Comparison of ENCODE assay signal across 1 cellular context in genomic region chr3:124887177-124887995, GRCh38.
TF ChIP-seq lines count a peak whose summit lies in the region.

A gene with protein sequence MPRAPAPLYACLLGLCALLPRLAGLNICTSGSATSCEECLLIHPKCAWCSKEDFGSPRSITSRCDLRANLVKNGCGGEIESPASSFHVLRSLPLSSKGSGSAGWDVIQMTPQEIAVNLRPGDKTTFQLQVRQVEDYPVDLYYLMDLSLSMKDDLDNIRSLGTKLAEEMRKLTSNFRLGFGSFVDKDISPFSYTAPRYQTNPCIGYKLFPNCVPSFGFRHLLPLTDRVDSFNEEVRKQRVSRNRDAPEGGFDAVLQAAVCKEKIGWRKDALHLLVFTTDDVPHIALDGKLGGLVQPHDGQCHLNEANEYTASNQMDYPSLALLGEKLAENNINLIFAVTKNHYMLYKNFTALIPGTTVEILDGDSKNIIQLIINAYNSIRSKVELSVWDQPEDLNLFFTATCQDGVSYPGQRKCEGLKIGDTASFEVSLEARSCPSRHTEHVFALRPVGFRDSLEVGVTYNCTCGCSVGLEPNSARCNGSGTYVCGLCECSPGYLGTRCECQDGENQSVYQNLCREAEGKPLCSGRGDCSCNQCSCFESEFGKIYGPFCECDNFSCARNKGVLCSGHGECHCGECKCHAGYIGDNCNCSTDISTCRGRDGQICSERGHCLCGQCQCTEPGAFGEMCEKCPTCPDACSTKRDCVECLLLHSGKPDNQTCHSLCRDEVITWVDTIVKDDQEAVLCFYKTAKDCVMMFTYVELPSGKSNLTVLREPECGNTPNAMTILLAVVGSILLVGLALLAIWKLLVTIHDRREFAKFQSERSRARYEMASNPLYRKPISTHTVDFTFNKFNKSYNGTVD (minus strand): TSS chr3:124887365. CDS start chr3:124887000, 365 bp downstream.

TF ChIP-seq in HepG2, 621 proteins besides CTCF, POLR2A, EP300 and RAD21 (continued from another document):
- TF ChIP-seq THYN1 (CRISPR knock-in tag; IDR thresholded peaks at IDR 0.05; ENCODE audit: borderline replicate concordance, low read depth) (no peak), GATA4 (IDR thresholded peaks at IDR 0.05; ENCODE audit: borderline replicate concordance, low read depth) (no peak; the same call in 1 of the 2 replicates), GZF1 (CRISPR knock-in tag; IDR thresholded peaks at IDR 0.05) (no peak), JUN (CRISPR knock-in tag; IDR thresholded peaks at IDR 0.05) (no peak), TBL1XR1 (IDR thresholded peaks at IDR 0.05; ENCODE audit: borderline replicate concordance, low read length, partially characterized antibody) (no peak), CBX5 (CRISPR knock-in tag; IDR thresholded peaks at IDR 0.05; ENCODE audit: borderline replicate concordance) (no peak), WIZ (CRISPR knock-in tag; IDR thresholded peaks at IDR 0.05) (no peak), NR0B2 (CRISPR knock-in tag; IDR thresholded peaks at IDR 0.05) (0 out of 2 replicates have a peak, but pooled peaks have one; percentile 44), KDM5B (CRISPR knock-in tag; IDR thresholded peaks at IDR 0.05; ENCODE audit: borderline replicate concordance) (peak; percentile 42; the same call in 1 of the 2 replicates), ZNF629 (CRISPR knock-in tag; conservative IDR thresholded peaks at IDR 0.05) (no peak), ZNF616 (CRISPR knock-in tag; IDR thresholded peaks at IDR 0.05; ENCODE audit: low read depth) (no peak), ISX (CRISPR knock-in tag; conservative IDR thresholded peaks at IDR 0.05) (no peak), CHD2 (IDR thresholded peaks at IDR 0.05; ENCODE audit: low read depth, low read length) (no peak), TP53 (CRISPR knock-in tag; conservative IDR thresholded peaks at IDR 0.05) (peak; percentile 74; the same call in 1 of the 2 replicates), STAT5B (CRISPR knock-in tag; IDR thresholded peaks at IDR 0.05) (no peak), SALL2 (CRISPR knock-in tag; IDR thresholded peaks at IDR 0.05) (no peak), ZNF230 (CRISPR knock-in tag; IDR thresholded peaks at IDR 0.05) (0 out of 2 replicates have a peak, but pooled peaks have one; percentile 51), ZNF75D (CRISPR knock-in tag; IDR thresholded peaks at IDR 0.05; ENCODE audit: borderline replicate concordance) (no peak), SRSF1 (optimal IDR thresholded peaks at IDR 0.05; ENCODE audit: low read depth, low read length) (peak; percentile 71)
- TF ChIP-seq, protein P1, sequence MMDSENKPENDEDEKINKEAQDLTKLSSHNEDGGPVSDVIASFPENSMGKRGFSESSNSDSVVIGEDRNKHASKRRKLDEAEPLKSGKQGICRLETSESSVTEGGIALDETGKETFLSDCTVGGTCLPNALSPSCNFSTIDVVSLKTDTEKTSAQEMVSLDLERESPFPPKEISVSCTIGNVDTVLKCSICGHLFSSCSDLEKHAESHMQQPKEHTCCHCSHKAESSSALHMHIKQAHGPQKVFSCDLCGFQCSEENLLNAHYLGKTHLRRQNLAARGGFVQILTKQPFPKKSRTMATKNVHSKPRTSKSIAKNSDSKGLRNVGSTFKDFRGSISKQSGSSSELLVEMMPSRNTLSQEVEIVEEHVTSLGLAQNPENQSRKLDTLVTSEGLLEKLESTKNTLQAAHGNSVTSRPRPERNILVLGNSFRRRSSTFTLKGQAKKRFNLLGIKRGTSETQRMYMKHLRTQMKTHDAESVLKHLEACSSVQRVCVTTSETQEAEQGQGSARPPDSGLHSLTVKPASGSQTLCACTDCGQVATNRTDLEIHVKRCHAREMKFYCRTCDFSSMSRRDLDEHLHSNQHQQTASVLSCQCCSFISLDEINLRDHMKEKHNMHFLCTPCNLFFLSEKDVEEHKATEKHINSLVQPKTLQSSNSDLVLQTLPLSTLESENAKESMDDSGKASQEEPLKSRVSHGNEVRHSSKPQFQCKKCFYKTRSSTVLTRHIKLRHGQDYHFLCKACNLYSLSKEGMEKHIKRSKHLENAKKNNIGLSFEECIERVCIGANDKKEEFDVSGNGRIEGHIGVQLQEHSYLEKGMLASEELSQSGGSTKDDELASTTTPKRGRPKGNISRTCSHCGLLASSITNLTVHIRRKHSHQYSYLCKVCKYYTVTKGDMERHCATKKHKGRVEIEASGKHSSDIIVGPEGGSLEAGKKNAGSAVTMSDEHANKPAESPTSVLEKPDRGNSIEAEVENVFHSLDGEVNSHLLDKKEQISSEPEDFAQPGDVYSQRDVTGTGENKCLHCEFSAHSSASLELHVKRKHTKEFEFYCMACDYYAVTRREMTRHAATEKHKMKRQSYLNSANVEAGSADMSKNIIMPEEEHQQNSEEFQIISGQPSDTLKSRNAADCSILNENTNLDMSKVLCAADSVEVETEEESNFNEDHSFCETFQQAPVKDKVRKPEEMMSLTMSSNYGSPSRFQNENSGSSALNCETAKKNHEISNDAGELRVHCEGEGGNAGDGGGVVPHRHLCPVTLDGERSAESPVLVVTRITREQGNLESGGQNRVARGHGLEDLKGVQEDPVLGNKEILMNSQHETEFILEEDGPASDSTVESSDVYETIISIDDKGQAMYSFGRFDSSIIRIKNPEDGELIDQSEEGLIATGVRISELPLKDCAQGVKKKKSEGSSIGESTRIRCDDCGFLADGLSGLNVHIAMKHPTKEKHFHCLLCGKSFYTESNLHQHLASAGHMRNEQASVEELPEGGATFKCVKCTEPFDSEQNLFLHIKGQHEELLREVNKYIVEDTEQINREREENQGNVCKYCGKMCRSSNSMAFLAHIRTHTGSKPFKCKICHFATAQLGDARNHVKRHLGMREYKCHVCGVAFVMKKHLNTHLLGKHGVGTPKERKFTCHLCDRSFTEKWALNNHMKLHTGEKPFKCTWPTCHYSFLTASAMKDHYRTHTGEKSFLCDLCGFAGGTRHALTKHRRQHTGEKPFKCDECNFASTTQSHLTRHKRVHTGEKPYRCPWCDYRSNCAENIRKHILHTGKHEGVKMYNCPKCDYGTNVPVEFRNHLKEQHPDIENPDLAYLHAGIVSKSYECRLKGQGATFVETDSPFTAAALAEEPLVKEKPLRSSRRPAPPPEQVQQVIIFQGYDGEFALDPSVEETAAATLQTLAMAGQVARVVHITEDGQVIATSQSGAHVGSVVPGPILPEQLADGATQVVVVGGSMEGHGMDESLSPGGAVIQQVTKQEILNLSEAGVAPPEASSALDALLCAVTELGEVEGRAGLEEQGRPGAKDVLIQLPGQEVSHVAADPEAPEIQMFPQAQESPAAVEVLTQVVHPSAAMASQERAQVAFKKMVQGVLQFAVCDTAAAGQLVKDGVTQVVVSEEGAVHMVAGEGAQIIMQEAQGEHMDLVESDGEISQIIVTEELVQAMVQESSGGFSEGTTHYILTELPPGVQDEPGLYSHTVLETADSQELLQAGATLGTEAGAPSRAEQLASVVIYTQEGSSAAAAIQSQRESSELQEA (CRISPR knock-in tag; IDR thresholded peaks at IDR 0.05; ENCODE audit: not compliant biosample characterization) = no peak
- TF ChIP-seq, protein P2, sequence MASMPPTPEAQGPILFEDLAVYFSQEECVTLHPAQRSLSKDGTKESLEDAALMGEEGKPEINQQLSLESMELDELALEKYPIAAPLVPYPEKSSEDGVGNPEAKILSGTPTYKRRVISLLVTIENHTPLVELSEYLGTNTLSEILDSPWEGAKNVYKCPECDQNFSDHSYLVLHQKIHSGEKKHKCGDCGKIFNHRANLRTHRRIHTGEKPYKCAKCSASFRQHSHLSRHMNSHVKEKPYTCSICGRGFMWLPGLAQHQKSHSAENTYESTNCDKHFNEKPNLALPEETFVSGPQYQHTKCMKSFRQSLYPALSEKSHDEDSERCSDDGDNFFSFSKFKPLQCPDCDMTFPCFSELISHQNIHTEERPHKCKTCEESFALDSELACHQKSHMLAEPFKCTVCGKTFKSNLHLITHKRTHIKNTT (CRISPR knock-in tag; IDR thresholded peaks at IDR 0.05) = no peak
